In genomic region chr10:97736902-97737769, GRCh38 we compare ENCODE assay signal across 8 cellular contexts. TPM values are rescaled to one million over a fixed set of nuclear protein-coding genes. Genes with fewer than 3 reads are reported as not detected.
DNase-seq lines count a peak whose midpoint lies in the region; ATAC-seq and TF ChIP-seq lines count a peak whose summit lies in the region.

A gene with protein sequence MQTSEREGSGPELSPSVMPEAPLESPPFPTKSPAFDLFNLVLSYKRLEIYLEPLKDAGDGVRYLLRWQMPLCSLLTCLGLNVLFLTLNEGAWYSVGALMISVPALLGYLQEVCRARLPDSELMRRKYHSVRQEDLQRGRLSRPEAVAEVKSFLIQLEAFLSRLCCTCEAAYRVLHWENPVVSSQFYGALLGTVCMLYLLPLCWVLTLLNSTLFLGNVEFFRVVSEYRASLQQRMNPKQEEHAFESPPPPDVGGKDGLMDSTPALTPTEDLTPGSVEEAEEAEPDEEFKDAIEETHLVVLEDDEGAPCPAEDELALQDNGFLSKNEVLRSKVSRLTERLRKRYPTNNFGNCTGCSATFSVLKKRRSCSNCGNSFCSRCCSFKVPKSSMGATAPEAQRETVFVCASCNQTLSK (plus strand): TSS chr10:97737128. CDS start chr10:97738478, 1,350 bp downstream.

- peak; percentile 97 for DNase-seq in GM10266 (ENCODE audit: extremely low spot score)
- peak; percentile 97 for DNase-seq in NCI-H1048 (lab: John Stamatoyannopoulos, UW)
- DNase-seq in SKM-1 treated with dmso at 0.1 percent for 144 hours (lab: John Stamatoyannopoulos, UW; ENCODE audit: unreplicated experiment), result peak; percentile 92
- peak; percentile 68 for DNase-seq in glomerular endothelial cell (ENCODE audit: extremely low read depth, low read depth, low spot score)
- peak; percentile 84 for DNase-seq in omental fat pad (ENCODE audit: low spot score)

- ATAC-seq in HG02588 (IDR thresholded peaks at IDR 0.05; ENCODE audit: unreplicated experiment) (peak; percentile 80), omental fat pad (ENCODE audit: low FRiP score) (peak; percentile 95)

- no peaks in the 10 kb centered on the region for H3K27me3 Mint-ChIP-seq in activated naive CD8-positive, alpha-beta T cell

- H3K27ac Mint-ChIP-seq in activated naive CD8-positive, alpha-beta T cell, result peak within 1 kb of the TSS; percentile 95

- TF ChIP-seq CTCF in GM10266 (IDR thresholded peaks at IDR 0.05; ENCODE audit: control insufficient read depth, insufficient read depth, low read depth, missing control alignments) (no peak), omental fat pad (IDR thresholded peaks at IDR 0.05) (no peak)

- H3K36me3 Mint-ChIP-seq in activated naive CD8-positive, alpha-beta T cell, result peaks cover 11% of the 10 kb centered on the region

- peak within 1 kb of the TSS; percentile 63 for H3K27ac ChIP-seq in temporal lobe (ENCODE audit: low read depth, low read length)

- H3K4me3 Mint-ChIP-seq in activated naive CD8-positive, alpha-beta T cell, result peak within 1 kb of the TSS; percentile 97

- peaks cover 49% of the 10 kb centered on the region for H3K4me1 Mint-ChIP-seq in activated naive CD8-positive, alpha-beta T cell (ENCODE audit: low read depth)

- H3K9me3 Mint-ChIP-seq in activated naive CD8-positive, alpha-beta T cell (ENCODE audit: low read depth), result no peaks in the 10 kb centered on the region

RNA-seq across cellular contexts. Expression of the gene that starts here (rescaled TPM):
- total RNA-seq in glomerular endothelial cell (11.4 and 22.6 TPM in 2 replicates), omental fat pad (10 to 100 TPM; 17.9 to 27.1 (median 20.7) TPM), temporal lobe (41.1 TPM)

Comparison
In these comparisons a context has a peak if more than half of its experiments do, and no peak if none do; other contexts are left out.
1. Peak in every context shown above with its lines: DNase-seq, ATAC-seq and H3K27ac ChIP-seq.